Comparison of ENCODE assay signal across 8 cellular contexts in genomic region chr19:55279773-55280643, GRCh38. TPM values are rescaled to one million over a fixed set of nuclear protein-coding genes. Genes with fewer than 3 reads are reported as not detected.
DNase-seq lines count a peak whose midpoint lies in the region; ATAC-seq and TF ChIP-seq lines count a peak whose summit lies in the region.

A gene with protein sequence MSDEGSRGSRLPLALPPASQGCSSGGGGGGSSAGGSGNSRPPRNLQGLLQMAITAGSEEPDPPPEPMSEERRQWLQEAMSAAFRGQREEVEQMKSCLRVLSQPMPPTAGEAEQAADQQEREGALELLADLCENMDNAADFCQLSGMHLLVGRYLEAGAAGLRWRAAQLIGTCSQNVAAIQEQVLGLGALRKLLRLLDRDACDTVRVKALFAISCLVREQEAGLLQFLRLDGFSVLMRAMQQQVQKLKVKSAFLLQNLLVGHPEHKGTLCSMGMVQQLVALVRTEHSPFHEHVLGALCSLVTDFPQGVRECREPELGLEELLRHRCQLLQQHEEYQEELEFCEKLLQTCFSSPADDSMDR (minus strand): TSS chr19:55280110. CDS start chr19:55279608, 502 bp downstream.

- no peak for TF ChIP-seq CTCF in GM13976 (IDR thresholded peaks at IDR 0.05; ENCODE audit: borderline replicate concordance, control extremely low read depth, extremely low read depth, insufficient read depth, missing control alignments)
- no peak for TF ChIP-seq CTCF in right atrium auricular region (IDR thresholded peaks at IDR 0.05)
- no peak for TF ChIP-seq CTCF in psoas muscle (IDR thresholded peaks at IDR 0.05)
- TF ChIP-seq CTCF in uterus (IDR thresholded peaks at IDR 0.05) = no peak

- in situ Hi-C loops in GM13976 (cut with MboI; ENCODE audit: low sequenced_read_pairs, unreplicated experiment) = no loop called here

- intact Hi-C loops in psoas muscle (cut with DNase I) (loop anchor here in 1 of 2 donors (2.0 kb wide), 1 partner anchor 15 kb away; no protein-coding TSS in a partner anchor), uterus (cut with DNase I; ENCODE audit: low total_unique reads) (loop anchor here (10.0 kb wide), 1 partner anchor 175 kb away; no protein-coding TSS in a partner anchor)

- H3K9me3 ChIP-seq in right atrium auricular region (no peaks in the 10 kb centered on the region), psoas muscle (no peaks in the 10 kb centered on the region), uterus (no peaks in the 10 kb centered on the region)

- peak within 1 kb of the TSS; percentile 93 for H3K27ac ChIP-seq in angular gyrus (ENCODE audit: low read depth, low read length)
- peak within 1 kb of the TSS; percentile 83 to 84 for H3K27ac ChIP-seq in right atrium auricular region
- peak within 1 kb of the TSS; percentile 77 for H3K27ac ChIP-seq in psoas muscle
- H3K27ac ChIP-seq in uterus = peak within 1 kb of the TSS; percentile 77 to 85

- H3K4me3 ChIP-seq in right atrium auricular region (peak within 1 kb of the TSS; percentile 79 to 83), psoas muscle (peak within 1 kb of the TSS; percentile 91), uterus (peak within 1 kb of the TSS; percentile 52 to 74)

- WGBS in psoas muscle, 3 donors = 4 to 8% (median 6%) methylated on average over 47 to 52 of the region's 52 CpGs

- TF ChIP-seq POLR2A in uterus (IDR thresholded peaks at IDR 0.05) = peak in 1 of 2 donors; percentile 25

- peak; percentile 91 for DNase-seq in GM13976 (ENCODE audit: low spot score)
- peak; percentile 92 to 97 for DNase-seq in NCI-H187 (lab: John Stamatoyannopoulos, UW)
- peak; percentile 88 to 98 (median 93) for DNase-seq in T-helper 2 cell
- peak; percentile 94 for DNase-seq in right atrium auricular region (ENCODE audit: low spot score)
- peak; percentile 87 to 94 for DNase-seq in psoas muscle
- peak; percentile 95 for DNase-seq in uterus

- H3K27me3 ChIP-seq in right atrium auricular region = no peaks in the 10 kb centered on the region
- H3K27me3 ChIP-seq in psoas muscle (ENCODE audit: insufficient read depth in 3 of 3, low read length in 2 of 3) = peaks cover 0 to 11% (median 4%) of the 10 kb centered on the region in 3 donors
- H3K27me3 ChIP-seq in uterus = no peaks in the 10 kb centered on the region

- ATAC-seq in HG02885 (IDR thresholded peaks at IDR 0.05; ENCODE audit: poor library complexity, unreplicated experiment) (peak; percentile 82), psoas muscle (peak; percentile 91 to 97 (median 95))

- peaks cover 11% of the 10 kb centered on the region for H3K36me3 ChIP-seq in right atrium auricular region
- peaks cover 0 to 30% of the 10 kb centered on the region in 2 donors for H3K36me3 ChIP-seq in psoas muscle (ENCODE audit: insufficient read depth in 1 of 2, low read depth in 1 of 2)
- H3K36me3 ChIP-seq in uterus = no peaks in the 10 kb centered on the region

- H3K4me1 ChIP-seq in right atrium auricular region (peaks cover 0 to 33% of the 10 kb centered on the region in 2 donors), psoas muscle (peaks cover 5% of the 10 kb centered on the region), uterus (peaks cover 0 to 5% of the 10 kb centered on the region in 2 donors)

RNA-seq across cellular contexts. Expression of the gene that starts here (rescaled TPM):
- 10 to 100 TPM; 29.6 to 35.8 TPM for total RNA-seq in right atrium auricular region
- total RNA-seq in psoas muscle = 10 to 100 TPM; 23.0 to 34.0 (median 28.6) TPM
- polyA plus RNA-seq in psoas muscle = 10 to 100 TPM; 41.8 to 98.2 (median 65.6) TPM
- total RNA-seq in uterus = 10 to 100 TPM in 3 of 4 donors, 1 to 10 TPM in 1; 1.3 to 37.4 (median 25.6) TPM

Comparison
In these comparisons a context has a peak if more than half of its experiments do, and no peak if none do; other contexts are left out.
1. Peak in every context shown above with its lines: DNase-seq, ATAC-seq, H3K4me3 ChIP-seq and H3K27ac ChIP-seq.